ENCODE assay signal across 20 cellular contexts in genomic region chr2:17303496-17303895, GRCh38.
A peak's percentile ranks its signal among the peaks of the same experiment; 100 is the strongest.
DNase-seq lines count a peak whose midpoint lies in the region; ATAC-seq, FAIRE-seq and TF ChIP-seq lines count a peak whose summit lies in the region.
"Had no signal": no experiment of that assay in that cellular context is flagged by ENCODE, and none has a peak within 500 bp of the region (broad histone marks: within the 10 kb centered on the region; RNA-seq: fewer than 3 reads in every experiment).

No MANE protein-coding gene starts in this region.

- H3K27ac Mint-ChIP-seq in astrocyte (ENCODE audit: unreplicated experiment), result no peak overlapping the region
- H3K27ac Mint-ChIP-seq: CD4-positive, CD25-positive, alpha-beta regulatory T cell; IgD-negative memory B cell had no signal

- H3K4me3 Mint-ChIP-seq in astrocyte (ENCODE audit: unreplicated experiment), result no peak overlapping the region
- H3K4me3 Mint-ChIP-seq: CD4-positive, CD25-positive, alpha-beta regulatory T cell had no signal

- peak overlapping the region; percentile 75 for H3K27ac ChIP-seq in ACC112 (ENCODE audit: low read depth, low read length)
- H3K27ac ChIP-seq in astrocyte (ENCODE audit: low read depth, low read length), result peak overlapping the region; percentile 68
- no peak overlapping the region for H3K27ac ChIP-seq in dorsolateral prefrontal cortex
- H3K27ac ChIP-seq: SK-N-MC had no signal

- H4K20me1 ChIP-seq in astrocyte (ENCODE audit: insufficient read depth, low read length), result no peaks in the 10 kb centered on the region

- H3K4me1 ChIP-seq in ACC112 (ENCODE audit: control insufficient read depth, insufficient read depth, low read length, unreplicated experiment), result peaks cover 27% of the 10 kb centered on the region
- peaks cover 27% of the 10 kb centered on the region for H3K4me1 ChIP-seq in astrocyte (ENCODE audit: insufficient read depth, low read length)

- H3K4me3 ChIP-seq in ACC112 (ENCODE audit: low read depth, low read length) (peak overlapping the region; percentile 34; the same call in 1 of the 2 replicates), astrocyte (ENCODE audit: insufficient read depth, low read depth, low read length) (no peak overlapping the region), dorsolateral prefrontal cortex (no peak overlapping the region)
- H3K4me3 ChIP-seq: SK-N-MC had no signal

- H3K27me3 ChIP-seq in ACC112 (ENCODE audit: insufficient read depth, low read length), result no peaks in the 10 kb centered on the region
- H3K27me3 ChIP-seq in astrocyte (ENCODE audit: insufficient read depth, low read length), result no peaks in the 10 kb centered on the region
- H3K27me3 ChIP-seq in dorsolateral prefrontal cortex, result no peaks in the 10 kb centered on the region

- H3K79me2 ChIP-seq in ACC112 (ENCODE audit: control insufficient read depth, insufficient read depth, low read length, unreplicated experiment) (no peaks in the 10 kb centered on the region), astrocyte (ENCODE audit: insufficient read depth, low read length) (no peaks in the 10 kb centered on the region)

- no peaks in the 10 kb centered on the region for H3K27me3 Mint-ChIP-seq in astrocyte (ENCODE audit: low read depth, unreplicated experiment)
- H3K27me3 Mint-ChIP-seq: CD4-positive, CD25-positive, alpha-beta regulatory T cell had no signal

- FAIRE-seq in astrocyte (lab: Jason Lieb, UNC), result no peak
- FAIRE-seq: colon, endometrium had no signal

- ATAC-seq in GM21381 (IDR thresholded peaks at IDR 0.05; ENCODE audit: unreplicated experiment), result no peak
- ATAC-seq in GM21786 (IDR thresholded peaks at IDR 0.05; ENCODE audit: unreplicated experiment), result no peak
- ATAC-seq: left lobe of liver had no signal

- peaks cover 36% of the 10 kb centered on the region for H3K4me1 Mint-ChIP-seq in astrocyte (ENCODE audit: low read depth, unreplicated experiment)
- H3K4me1 Mint-ChIP-seq: CD4-positive, CD25-positive, alpha-beta regulatory T cell had no signal

- intact Hi-C loops in dorsolateral prefrontal cortex (cut with DNase I), result no loop called here

- TF ChIP-seq CTCF in astrocyte (IDR thresholded peaks at IDR 0.05; ENCODE audit: insufficient read depth, low read depth, low read length) (no peak), dorsolateral prefrontal cortex (IDR thresholded peaks at IDR 0.05 in 54 of 56, conservative IDR thresholded peaks at IDR 0.05 in 2 of 56; ENCODE audit: low read depth in 1 of 56, partially characterized antibody in 56 of 56) (no peak)

- H3K9me3 ChIP-seq in astrocyte (ENCODE audit: insufficient read depth, low read depth, low read length), result no peaks in the 10 kb centered on the region

- H3K9ac ChIP-seq in astrocyte (ENCODE audit: low read length), result peak overlapping the region; percentile 13

- DNase-seq in LHCN-M2 (ENCODE audit: low read depth), result peak; percentile 72
- no peak for DNase-seq in astrocyte (ENCODE audit: low read depth)
- DNase-seq in iris pigment epithelial cell (ENCODE audit: low read depth), result peak; percentile 52
- DNase-seq in dorsolateral prefrontal cortex, result no peak
- DNase-seq in NCI-H2171 (lab: John Stamatoyannopoulos, UW), result no peak
- DNase-seq: ACHN; activated effector memory CD4-positive, alpha-beta T cell treated with anti-CD3 and anti-CD28 coated beads, Interleukin-2, amount 50 U/mL, for 16 hours; CD4-positive, CD25-positive, alpha-beta regulatory T cell; NCI-H1092; NCI-H2107; NCI-H526 treated with DMSO at 0.1 percent for 48 hours; T1000 had no signal

- no peaks in the 10 kb centered on the region for H3K36me3 ChIP-seq in ACC112 (ENCODE audit: insufficient read depth, low read length)
- H3K36me3 ChIP-seq in astrocyte (ENCODE audit: insufficient read depth, low read length), result no peaks in the 10 kb centered on the region

- no peaks in the 10 kb centered on the region for H3K36me3 Mint-ChIP-seq in astrocyte (ENCODE audit: low read depth, unreplicated experiment)
- H3K36me3 Mint-ChIP-seq: CD4-positive, CD25-positive, alpha-beta regulatory T cell; IgD-negative memory B cell had no signal

- peak overlapping the region; percentile 75 for H3K4me2 ChIP-seq in astrocyte (ENCODE audit: low read length)

- H2AFZ ChIP-seq in ACC112 (ENCODE audit: low read length, unreplicated experiment) (peak overlapping the region; percentile 70), astrocyte (ENCODE audit: low read depth, low read length) (peak overlapping the region; percentile 37)

- H3K9me3 Mint-ChIP-seq in astrocyte (ENCODE audit: unreplicated experiment), result peaks cover 5% of the 10 kb centered on the region

Comparison
In these comparisons a context has a peak if more than half of its experiments do, and no peak if none do; other contexts are left out.
1. H3K27ac ChIP-seq: peak in ACC112 (single experiment) and astrocyte (single experiment); none in dorsolateral prefrontal cortex (0 of 59).
2. DNase-seq: peak in LHCN-M2 (single experiment) and iris pigment epithelial cell (single experiment); none in astrocyte (single experiment), dorsolateral prefrontal cortex (0 of 10) and NCI-H2171 (single experiment).